8 cellular contexts compared by ENCODE assay signal in the genomic region with DNA sequence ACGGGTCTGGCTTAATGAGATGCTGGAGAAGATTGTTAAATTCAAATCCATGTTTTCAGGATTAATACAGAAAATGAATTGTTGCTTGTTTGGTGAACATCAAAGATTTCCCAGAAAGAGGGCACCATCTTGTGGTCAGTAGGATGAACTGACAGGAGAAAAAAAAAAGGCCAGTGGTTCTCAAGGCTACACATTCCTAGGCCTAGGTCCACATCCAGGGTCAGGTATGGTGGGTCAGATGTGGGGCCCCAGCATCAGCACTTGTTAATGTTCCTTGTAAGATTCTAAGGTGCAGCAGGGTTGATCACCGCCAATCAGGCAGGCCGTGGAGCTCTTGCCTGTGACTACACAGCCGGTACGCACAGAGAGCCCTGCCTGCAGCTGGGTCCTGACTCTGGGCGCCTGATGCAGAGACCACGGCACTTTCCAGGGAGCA. TPM values are rescaled to one million over a fixed set of nuclear protein-coding genes. Genes with fewer than 3 reads are reported as not detected.
DNase-seq lines count a peak whose midpoint lies in the region; ATAC-seq, FAIRE-seq and TF ChIP-seq lines count a peak whose summit lies in the region.

No MANE protein-coding gene starts in this region.

- DNase-seq in AG08395 (ENCODE audit: low spot score) (peak; percentile 67), GM12891 (ENCODE audit: insufficient read length, low spot score) (no peak), NCI-H774 (lab: John Stamatoyannopoulos, UW) (peak; percentile 45), dorsolateral prefrontal cortex (no peak), midbrain (lab: John Stamatoyannopoulos, UW) (peak; percentile 44), GOT3 (lab: John Stamatoyannopoulos, UW) (no peak)

- TF ChIP-seq POLR2A in GM12891 (IDR thresholded peaks at IDR 0.05; ENCODE audit: low read depth, low read length), result no peak

- TF ChIP-seq CTCF in dorsolateral prefrontal cortex (IDR thresholded peaks at IDR 0.05 in 54 of 56, conservative IDR thresholded peaks at IDR 0.05 in 2 of 56; ENCODE audit: low read depth in 1 of 56, partially characterized antibody in 56 of 56), result peak; percentile 68 to 93 (median 86)

- H3K27me3 ChIP-seq in dorsolateral prefrontal cortex, result no peaks in the 10 kb centered on the region

- H3K27ac ChIP-seq in dorsolateral prefrontal cortex, result no peak overlapping the region

- ATAC-seq in GM18498 (IDR thresholded peaks at IDR 0.05; ENCODE audit: unreplicated experiment), result no peak
- ATAC-seq in GM21737 (IDR thresholded peaks at IDR 0.05; ENCODE audit: unreplicated experiment), result no peak

- intact Hi-C loops in dorsolateral prefrontal cortex (cut with DNase I), result loop anchor here (2.0 to 10.0 kb wide), 4 partner anchors 414 to 552 kb away; no protein-coding TSS in a partner anchor

- FAIRE-seq in GM12891 (lab: Jason Lieb, UNC), result peak; percentile 78

- no peak overlapping the region for H3K4me3 ChIP-seq in dorsolateral prefrontal cortex

TF ChIP-seq in GM12891, 5 proteins besides CTCF, POLR2A, EP300 and RAD21:
- TF ChIP-seq PAX5 (IDR thresholded peaks at IDR 0.05; ENCODE audit: insufficient read depth, low read length, severe bottlenecking) (no peak), POLR2AphosphoS5 (IDR thresholded peaks at IDR 0.05; ENCODE audit: low read depth, low read length) (no peak), SPI1 (IDR thresholded peaks at IDR 0.05; ENCODE audit: low read depth, low read length) (no peak), TAF1 (IDR thresholded peaks at IDR 0.05; ENCODE audit: low read depth, low read length) (no peak), POU2F2 (IDR thresholded peaks at IDR 0.05; ENCODE audit: low read depth, low read length) (no peak)

RNA-seq across cellular contexts. Expression of a gene that starts 34.0 kb away (rescaled TPM):
- polyA plus RNA-seq in GM12891 (2012; ENCODE audit: low read depth, missing spikeins), result 0.56 TPM
- 100 to 1,000 TPM in 4 of 120 experiments, 10 to 100 TPM in 116; 60.9 to 108 (median 81.7) TPM for total RNA-seq in dorsolateral prefrontal cortex

Comparison
In these comparisons a context has a peak if more than half of its experiments do, and no peak if none do; other contexts are left out.
1. DNase-seq: peak in AG08395 (single experiment), NCI-H774 (single experiment) and midbrain (single experiment); none in GM12891 (single experiment), dorsolateral prefrontal cortex (0 of 10) and GOT3 (single experiment).